ENCODE assay signal across 8 cellular contexts in the genomic region with DNA sequence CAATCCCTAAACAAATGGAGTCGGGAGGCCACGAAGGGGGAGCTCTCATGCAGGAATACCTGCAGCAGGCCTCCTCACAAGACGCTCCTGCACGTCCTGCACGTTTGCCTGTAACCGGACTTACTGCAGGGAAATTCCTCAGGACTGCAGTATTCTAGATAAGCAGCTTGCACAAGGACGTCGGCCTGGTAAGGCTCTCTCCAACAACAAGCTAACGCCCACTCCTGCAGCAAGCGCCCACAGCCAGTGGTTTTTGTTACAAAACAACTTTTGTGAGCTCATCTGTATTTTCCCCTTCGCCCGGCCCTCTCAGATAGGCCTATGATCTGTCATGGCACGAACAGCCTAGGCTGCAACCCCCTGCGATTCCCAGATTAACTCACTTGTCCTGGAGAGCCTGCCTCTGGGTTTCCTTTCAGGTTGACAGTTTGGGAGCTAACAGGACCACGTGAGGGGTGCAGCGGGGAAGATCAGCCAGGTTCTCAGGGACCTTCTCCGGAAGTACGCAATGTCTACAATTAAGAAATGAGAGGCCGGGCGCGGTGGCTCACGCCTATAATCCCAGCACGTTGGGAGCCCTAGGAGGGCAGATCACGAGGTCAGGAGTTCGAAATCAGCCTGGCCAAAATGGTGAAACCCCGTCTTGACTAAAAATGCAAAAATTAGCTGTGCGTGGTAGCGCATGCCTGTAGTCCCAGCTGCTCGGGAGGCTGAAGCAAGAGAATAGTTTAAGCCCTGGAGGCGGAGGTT. TPM values are rescaled to one million over a fixed set of nuclear protein-coding genes. Genes with fewer than 3 reads are reported as not detected.
DNase-seq lines count a peak whose midpoint lies in the region; ATAC-seq, FAIRE-seq and TF ChIP-seq lines count a peak whose summit lies in the region.

No MANE protein-coding gene starts in this region.

- H3K4me1 ChIP-seq in SK-N-SH (ENCODE audit: control insufficient read depth in 1 of 2, insufficient read depth in 2 of 2, low read depth in 1 of 2, low read length in 1 of 2) (peaks cover 0 to 18% of the 10 kb centered on the region in 2 experiments; a peak in 1 of 4 replicates), iPS-18a (ENCODE audit: control insufficient read depth, low read depth, low read length) (peaks cover 4% of the 10 kb centered on the region), small intestine (ENCODE audit: control insufficient read depth in 2 of 2, insufficient read depth in 1 of 2, low read depth in 1 of 2, low read length in 1 of 2) (peaks cover 0 to 5% of the 10 kb centered on the region in 2 donors)

- peak overlapping the region; percentile 92 for H3K4me2 ChIP-seq in SK-N-SH

- in situ Hi-C loops in astrocyte of the spinal cord (cut with HindIII; ENCODE audit: low sequenced_read_pairs) = no loop called here

- H3K27me3 ChIP-seq in SK-N-SH (ENCODE audit: insufficient read depth) = no peaks in the 10 kb centered on the region
- no peaks in the 10 kb centered on the region for H3K27me3 ChIP-seq in iPS-18a (ENCODE audit: control insufficient read depth, insufficient read depth, low read length)
- H3K27me3 ChIP-seq in small intestine (ENCODE audit: control insufficient read depth in 2 of 2, insufficient read depth in 2 of 2, low read length in 2 of 2) = no peaks in the 10 kb centered on the region

- POLR2A ChIA-PET in SK-N-SH (lab: Yijun Ruan, JAX) = interaction anchor here (1.5 to 2.0 kb wide), 3 partner anchors 10 to 59 kb away, joined by 3 to 4 read pairs (median 4); no protein-coding TSS in a partner anchor

- no peaks in the 10 kb centered on the region for H3K9me2 ChIP-seq in SK-N-SH

- H4K20me1 ChIP-seq in SK-N-SH (ENCODE audit: insufficient read depth) = peaks cover 10% of the 10 kb centered on the region

- H3K79me2 ChIP-seq in SK-N-SH (ENCODE audit: insufficient read depth) = peaks cover 41% of the 10 kb centered on the region

- FAIRE-seq in small intestine (lab: Jason Lieb, UNC) = no peak

- no peak for TF ChIP-seq EP300 in SK-N-SH (IDR thresholded peaks at IDR 0.05; ENCODE audit: borderline replicate concordance in 1 of 2, low read depth in 1 of 2, low read length in 1 of 2)

- WGBS in SK-N-SH (ENCODE audit: low lambda C conversion rate) = 19% methylated on average over 21 of the region's 30 CpGs
- 4 to 17% (median 7%) methylated on average over 30 of the region's 30 CpGs for WGBS in small intestine, 3 donors

- ATAC-seq in HG03432 (IDR thresholded peaks at IDR 0.05; ENCODE audit: unreplicated experiment) = no peak
- ATAC-seq in HG02884 (IDR thresholded peaks at IDR 0.05; ENCODE audit: unreplicated experiment) = no peak

- no peak overlapping the region for H2AFZ ChIP-seq in SK-N-SH (ENCODE audit: low read depth)

- TF ChIP-seq CTCF in SK-N-SH (IDR thresholded peaks at IDR 0.05) (no peak), astrocyte of the spinal cord (IDR thresholded peaks at IDR 0.05; ENCODE audit: low read depth, low read length) (no peak)

- DNase-seq in DMS79 treated with DMSO at 0.1 percent for 48 hours (lab: John Stamatoyannopoulos, UW) (peak; percentile 39), DMS79 (lab: John Stamatoyannopoulos, UW) (no peak), SK-N-SH (no peak), astrocyte of the spinal cord (ENCODE audit: low read depth, low spot score) (peak; percentile 23), small intestine (peak; percentile 55)

- TF ChIP-seq RAD21 in SK-N-SH (IDR thresholded peaks at IDR 0.05; ENCODE audit: low read length) = no peak

- peak overlapping the region; percentile 86 to 88 for H3K4me3 ChIP-seq in SK-N-SH (ENCODE audit: low read depth in 2 of 2, low read length in 1 of 2)
- peak overlapping the region; percentile 90 for H3K4me3 ChIP-seq in astrocyte of the spinal cord (ENCODE audit: low read depth, low read length)
- peak overlapping the region; percentile 87 for H3K4me3 ChIP-seq in iPS-18a (ENCODE audit: low read length)
- H3K4me3 ChIP-seq in small intestine (ENCODE audit: low read depth in 1 of 2, low read length in 2 of 2) = peak overlapping the region; percentile 63 to 95

- CTCF ChIA-PET in SK-N-SH (lab: Yijun Ruan, JAX) = interaction anchor here (0.7 to 1.4 kb wide), 5 partner anchors 10 to 1976 kb away, joined by 3 to 5 read pairs (median 3); no protein-coding TSS in a partner anchor

- H3F3A ChIP-seq in SK-N-SH (replicated peaks; ENCODE audit: insufficient read depth) = no peaks in the 10 kb centered on the region

- H3K27ac ChIP-seq in SK-N-SH (ENCODE audit: low read depth in 2 of 2, low read length in 1 of 2) (peak overlapping the region in 1 of 2 experiments; percentile 99; a peak in 1 of 4 replicates), iPS-18a (ENCODE audit: low read length) (no peak overlapping the region), small intestine (ENCODE audit: low read depth in 1 of 2, low read length in 1 of 2) (peak overlapping the region in 1 of 2 donors; percentile 100)

- H3K36me3 ChIP-seq in SK-N-SH (replicated peaks in 1 of 2; ENCODE audit: control insufficient read depth in 1 of 2, insufficient read depth in 2 of 2, low read length in 1 of 2) (peaks cover 3 to 7% of the 10 kb centered on the region in 2 experiments), iPS-18a (ENCODE audit: control insufficient read depth, low read depth, low read length) (no peaks in the 10 kb centered on the region), small intestine (ENCODE audit: control insufficient read depth in 2 of 2, insufficient read depth in 2 of 2, low read length in 2 of 2) (peaks cover 0 to 2% of the 10 kb centered on the region in 2 donors)

- H3K9ac ChIP-seq in SK-N-SH = peak overlapping the region; percentile 100; the same call in 1 of the 2 replicates
- H3K9ac ChIP-seq in iPS-18a (ENCODE audit: low read length) = peak overlapping the region; percentile 94

- no peaks in the 10 kb centered on the region for H3K9me3 ChIP-seq in SK-N-SH
- no peaks in the 10 kb centered on the region for H3K9me3 ChIP-seq in iPS-18a (ENCODE audit: control insufficient read depth, low read depth, low read length)
- H3K9me3 ChIP-seq in small intestine (ENCODE audit: control insufficient read depth, low read depth) = no peaks in the 10 kb centered on the region

TF ChIP-seq in SK-N-SH, 30 proteins besides CTCF, POLR2A, EP300 and RAD21:
- TF ChIP-seq MXI1 (IDR thresholded peaks at IDR 0.05; ENCODE audit: low read depth, low read length) (peak; percentile 55; the same call in 1 of the 2 replicates), FOSL2 (IDR thresholded peaks at IDR 0.05; ENCODE audit: borderline replicate concordance, low read depth) (no peak)

RNA-seq across cellular contexts. Expression of a gene that starts 0.9 kb away (rescaled TPM):
- polyA plus RNA-seq in SK-N-SH (2012; rRNA removed) (40.4 and 45.4 TPM in 2 replicates), small intestine (100 to 1,000 TPM in 2 of 3 donors, 10 to 100 TPM in 1; 53.3 to 213 (median 178) TPM)
- 9.2 and 14.6 TPM in 2 replicates for polyA plus RNA-seq in SK-N-SH (2012; cell fraction: cytosol; rRNA removed)
- 262 and 389 TPM in 2 replicates for polyA plus RNA-seq in SK-N-SH (2012; cell fraction: nucleus; rRNA removed)

RNA-seq across cellular contexts. Expression of a gene that starts 14.4 kb away (rescaled TPM):
- polyA plus RNA-seq in SK-N-SH (2012; rRNA removed) (4.8 and 6.7 TPM in 2 replicates), small intestine (1 to 10 TPM in 2 of 3 donors, under 1 TPM in 1; 0.54 to 2.9 (median 2.2) TPM)
- 2.4 and 5.1 TPM in 2 replicates for polyA plus RNA-seq in SK-N-SH (2012; cell fraction: cytosol; rRNA removed)
- 2.7 and 3.8 TPM in 2 replicates for polyA plus RNA-seq in SK-N-SH (2012; cell fraction: nucleus; rRNA removed)

RNA-seq across cellular contexts. Expression of a gene that starts 17.6 kb away (rescaled TPM):
- polyA plus RNA-seq in SK-N-SH (2012; rRNA removed) = 0.96 and 1.2 TPM in 2 replicates
- polyA plus RNA-seq in SK-N-SH (2012; cell fraction: cytosol; rRNA removed) = 0.10 and 0.15 TPM in 2 replicates
- 9.6 and 17.1 TPM in 2 replicates for polyA plus RNA-seq in SK-N-SH (2012; cell fraction: nucleus; rRNA removed)
- polyA plus RNA-seq in small intestine = 10 to 100 TPM in 1 of 3 donors, 1 to 10 TPM in 2; 1.2 to 16.5 (median 1.6) TPM

RNA-seq across cellular contexts. Expression of a gene that starts 39.7 kb away (rescaled TPM):
- polyA plus RNA-seq in SK-N-SH (2012; rRNA removed) (73.6 and 104 TPM in 2 replicates), small intestine (100 to 1,000 TPM; 115 to 140 (median 133) TPM)
- 90.3 and 97.8 TPM in 2 replicates for polyA plus RNA-seq in SK-N-SH (2012; cell fraction: cytosol; rRNA removed)
- polyA plus RNA-seq in SK-N-SH (2012; cell fraction: nucleus; rRNA removed) = 72.0 and 84.8 TPM in 2 replicates

RNA-seq across cellular contexts. Expression of a gene that starts 44.4 kb away (rescaled TPM):
- polyA plus RNA-seq in SK-N-SH (2012; rRNA removed) (11.3 and 15.0 TPM in 2 replicates), small intestine (10 to 100 TPM; 32.0 to 61.7 (median 58.1) TPM)
- polyA plus RNA-seq in SK-N-SH (2012; cell fraction: cytosol; rRNA removed) = 13.7 and 15.0 TPM in 2 replicates
- polyA plus RNA-seq in SK-N-SH (2012; cell fraction: nucleus; rRNA removed) = 31.3 and 32.9 TPM in 2 replicates

Comparison
In these comparisons a context has a peak if more than half of its experiments do, and no peak if none do; other contexts are left out.
1. DNase-seq: peak in DMS79 treated with DMSO at 0.1 percent for 48 hours (single experiment), astrocyte of the spinal cord (single experiment) and small intestine (single experiment); none in DMS79 (single experiment) and SK-N-SH (single experiment).
2. Peak in every context shown above with its lines, with median percentiles within 50 percentile points of each other: H3K4me3 ChIP-seq.